14 cellular contexts compared by ENCODE assay signal in genomic region chr4:186781032-186781917, GRCh38. TPM values are rescaled to one million over a fixed set of nuclear protein-coding genes. Genes with fewer than 3 reads are reported as not detected.
DNase-seq lines count a peak whose midpoint lies in the region; ATAC-seq, FAIRE-seq and TF ChIP-seq lines count a peak whose summit lies in the region.
"Had no signal": no experiment of that assay in that cellular context is flagged by ENCODE, and none has a peak within 500 bp of the region (broad histone marks: within the 10 kb centered on the region; RNA-seq: fewer than 3 reads in every experiment).

No MANE protein-coding gene starts in this region.

- POLR2A ChIA-PET in A549 (lab: Yijun Ruan, JAX) = no interaction called here

- no peaks in the 10 kb centered on the region for H3K9me3 ChIP-seq in A549
- no peaks in the 10 kb centered on the region for H3K9me3 ChIP-seq in tibial nerve
- H3K9me3 ChIP-seq: body of pancreas had no signal

- peak overlapping the region; percentile 37; the same call in 2 of the 3 replicates for H3K4me2 ChIP-seq in A549

- 56% methylated on average over 6 of the region's 6 CpGs for WGBS in A549 (ENCODE audit: missing lambda C conversion rate)
- WGBS in tibial nerve, 2 donors = 62 to 72% methylated on average over 6 of the region's 6 CpGs

- TF ChIP-seq CTCF in A549 (IDR thresholded peaks at IDR 0.05) (no peak), tibial nerve (IDR thresholded peaks at IDR 0.05) (no peak)

- H3K27ac ChIP-seq in A549 (0 out of 6 replicates have a peak overlapping the region, but pooled peaks have one; percentile 34 to 46), tibial nerve (no peak overlapping the region)
- H3K27ac ChIP-seq: parathyroid adenoma had no signal

- TF ChIP-seq EP300 in A549 (IDR thresholded peaks at IDR 0.05) (no peak), tibial nerve (IDR thresholded peaks at IDR 0.05) (no peak)

- CTCF ChIA-PET in A549 (lab: Yijun Ruan, JAX) = interaction anchor here (0.6 kb wide), 1 partner anchor 36 kb away, joined by 3 read pairs; no protein-coding TSS in a partner anchor

- TF ChIP-seq RAD21 in A549 (conservative IDR thresholded peaks at IDR 0.05 in 1 of 2, IDR thresholded peaks at IDR 0.05 in 1 of 2) = no peak

- H3K4me1 ChIP-seq in A549 = peaks cover 9% of the 10 kb centered on the region
- no peaks in the 10 kb centered on the region for H3K4me1 ChIP-seq in tibial nerve
- H3K4me1 ChIP-seq: parathyroid adenoma had no signal

- TF ChIP-seq POLR2A in A549 (IDR thresholded peaks at IDR 0.05; ENCODE audit: low read length) (no peak), tibial nerve (IDR thresholded peaks at IDR 0.05) (no peak), erythroblast (IDR thresholded peaks at IDR 0.05; ENCODE audit: low read length) (no peak)

- DNase-seq in A549 (ENCODE audit: low read depth in 1 of 2, low spot score in 1 of 2) (peak; percentile 6 to 45), HT-29 (ENCODE audit: low spot score) (peak; percentile 75), astrocyte of the hippocampus (ENCODE audit: low read depth, low spot score) (peak; percentile 67), islet precursor cell (peak; percentile 68), NCI-H2107 (lab: John Stamatoyannopoulos, UW) (no peak), tibial nerve (ENCODE audit: low spot score in 2 of 2) (no peak), erythroblast (lab: John Stamatoyannopoulos, UW) (no peak)
- DNase-seq in stimulated activated CD4-positive, alpha-beta T cell treated with anti-CD3 and anti-CD28 coated beads, Interleukin-2, amount 100 ng/mL, for 48 hours = no peak
- DNase-seq: activated T-cell treated with anti-CD3 and anti-CD28 coated beads, Interleukin-2, amount 50 U/mL, for 48 hours; NCI-H2081 had no signal

- no peaks in the 10 kb centered on the region for H3K27me3 ChIP-seq in tibial nerve
- H3K27me3 ChIP-seq: body of pancreas had no signal

- no peak overlapping the region for H3K4me3 ChIP-seq in A549
- H3K4me3 ChIP-seq in tibial nerve = no peak overlapping the region
- H3K4me3 ChIP-seq: body of pancreas had no signal

- ATAC-seq in A549 = peak in 1 of 2 experiments; percentile 58; a peak in 2 of 6 replicates
- ATAC-seq: body of pancreas had no signal

- FAIRE-seq in A549 (lab: Jason Lieb, UNC) = no peak
- FAIRE-seq: endometrium had no signal

- no peaks in the 10 kb centered on the region for H3K36me3 ChIP-seq in tibial nerve

TF ChIP-seq in A549, 52 proteins besides CTCF, POLR2A, EP300 and RAD21:
- TF ChIP-seq FOSL2 (IDR thresholded peaks at IDR 0.05) (no peak), FOSL2 (CRISPR knock-in tag; IDR thresholded peaks at IDR 0.05) (0 out of 2 replicates have a peak, but pooled peaks have one; percentile 7)
- TF ChIP-seq, protein P1, sequence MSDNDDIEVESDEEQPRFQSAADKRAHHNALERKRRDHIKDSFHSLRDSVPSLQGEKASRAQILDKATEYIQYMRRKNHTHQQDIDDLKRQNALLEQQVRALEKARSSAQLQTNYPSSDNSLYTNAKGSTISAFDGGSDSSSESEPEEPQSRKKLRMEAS (IDR thresholded peaks at IDR 0.05) = no peak

RNA-seq across cellular contexts. Expression of gene FAT1, which starts 57.6 kb away (rescaled TPM):
- polyA plus RNA-seq in A549 (2011; rRNA removed) = 177 and 225 TPM in 2 replicates
- 57.1 and 63.7 TPM in 2 replicates for polyA plus RNA-seq in A549 (2012; cell fraction: cytosol; rRNA removed)
- 201 and 278 TPM in 2 replicates for polyA plus RNA-seq in A549 (2012; cell fraction: nucleus; rRNA removed)
- 62.2 to 68.5 TPM (median 62.8 TPM) in 3 replicates for polyA plus RNA-seq in A549 (2017; fragmentation: RNase III; extraction: RNeasy Plus Mini Kit Qiagen cat#74134 plus additional on column Dnase treatment)
- polyA minus RNA-seq in A549 (2011; rRNA and poly(A)+ RNA removed) = 1,227 and 1,657 TPM in 2 replicates
- total RNA-seq in HT-29 (2014; rRNA removed; shearing (Covaris generic)) = 325 and 379 TPM in 2 replicates
- 100 to 1,000 TPM in 1 of 4 donors, 10 to 100 TPM in 3; 85.2 to 119 (median 91.6) TPM for total RNA-seq in tibial nerve
- polyA plus RNA-seq: IgD-negative memory B cell had no signal

Comparison
In these comparisons a context has a peak if more than half of its experiments do, and no peak if none do; other contexts are left out.
1. DNase-seq: peak in A549 (2 of 2), HT-29 (single experiment), astrocyte of the hippocampus (single experiment) and islet precursor cell (single experiment); none in NCI-H2107 (single experiment), tibial nerve (0 of 2), erythroblast (0 of 2) and stimulated activated CD4-positive, alpha-beta T cell treated with anti-CD3 and anti-CD28 coated beads, Interleukin-2, amount 100 ng/mL, for 48 hours (0 of 2).
2. H3K27ac ChIP-seq: peak in A549 (2 of 2); none in tibial nerve (0 of 4).